ENCODE assay signal across 1 cellular context in genomic region chr10:49598164-49598856, GRCh38.
TF ChIP-seq lines count a peak whose summit lies in the region.

No MANE protein-coding gene starts in this region.

TF ChIP-seq in WTC11, 78 proteins besides CTCF, POLR2A, EP300 and RAD21 (continued from another document):
- TF ChIP-seq HMGXB4 (CRISPR knock-in tag; IDR thresholded peaks at IDR 0.05): no peak
- TF ChIP-seq ZNF263 (CRISPR knock-in tag; IDR thresholded peaks at IDR 0.05; ENCODE audit: low read depth): no peak
- no peak for TF ChIP-seq CBFB (CRISPR knock-in tag; IDR thresholded peaks at IDR 0.05; ENCODE audit: low read depth)
- no peak for TF ChIP-seq FOXP1 (CRISPR knock-in tag; IDR thresholded peaks at IDR 0.05; ENCODE audit: borderline replicate concordance)
- no peak for TF ChIP-seq NR3C1 (CRISPR knock-in tag; conservative IDR thresholded peaks at IDR 0.05; ENCODE audit: low read depth)
- no peak for TF ChIP-seq E2F4 (CRISPR knock-in tag; IDR thresholded peaks at IDR 0.05; ENCODE audit: borderline replicate concordance, low read depth)
- TF ChIP-seq GABPB1 (CRISPR knock-in tag; IDR thresholded peaks at IDR 0.05): no peak
- no peak for TF ChIP-seq GTF2I (CRISPR knock-in tag; conservative IDR thresholded peaks at IDR 0.05)
- TF ChIP-seq ATF3 (CRISPR knock-in tag; conservative IDR thresholded peaks at IDR 0.05): no peak
- no peak for TF ChIP-seq SMAD4 (CRISPR knock-in tag; IDR thresholded peaks at IDR 0.05)
